In genomic region chr7:115682507-115682906, GRCh38 we compare ENCODE assay signal across 21 cellular contexts.
DNase-seq lines count a peak whose midpoint lies in the region; ATAC-seq and TF ChIP-seq lines count a peak whose summit lies in the region.
"Had no signal": no experiment of that assay in that cellular context is flagged by ENCODE, and none has a peak within 500 bp of the region (broad histone marks: within the 10 kb centered on the region; RNA-seq: fewer than 3 reads in every experiment).

No MANE protein-coding gene starts in this region.

- H3K79me2 ChIP-seq in mammary epithelial cell (ENCODE audit: insufficient read depth, low read length): no peaks in the 10 kb centered on the region

- ATAC-seq in GM18858 (IDR thresholded peaks at IDR 0.05; ENCODE audit: unreplicated experiment): peak; percentile 57
- ATAC-seq in GM21576 (IDR thresholded peaks at IDR 0.05; ENCODE audit: unreplicated experiment): peak; percentile 62
- peak; percentile 55 for ATAC-seq in HG03342 (IDR thresholded peaks at IDR 0.05; ENCODE audit: unreplicated experiment)
- ATAC-seq: effector memory CD8-positive, alpha-beta T cell; gastrocnemius medialis; naive thymus-derived CD4-positive, alpha-beta T cell had no signal

- H3K4me2 ChIP-seq in mammary epithelial cell (ENCODE audit: insufficient read depth, low read depth, low read length): no peak overlapping the region
- H3K4me2 ChIP-seq: KMS-11 had no signal

- H3K9ac ChIP-seq in mammary epithelial cell (ENCODE audit: insufficient read depth, low read length): no peak overlapping the region
- H3K9ac ChIP-seq: GM23248, KMS-11 had no signal

- no peak for TF ChIP-seq CTCF in mammary epithelial cell (conservative IDR thresholded peaks at IDR 0.05 in 1 of 2, IDR thresholded peaks at IDR 0.05 in 1 of 2; ENCODE audit: extremely low read depth in 1 of 2, insufficient read depth in 1 of 2, low read depth in 1 of 2, low read length in 2 of 2)
- no peak for TF ChIP-seq CTCF in WERI-Rb-1 (IDR thresholded peaks at IDR 0.05; ENCODE audit: low read depth, low read length)

- CTCF ChIA-PET in mammary epithelial cell (lab: Charles Lee; ENCODE audit: low non-redundant PET): no interaction called here

- intact Hi-C loops in mammary epithelial cell (cut with micrococcal nuclease): loop anchor here (5.0 to 10.0 kb wide), 2 partner anchors 170 to 1598 kb away; no protein-coding TSS in a partner anchor

- H3K36me3 ChIP-seq in mammary epithelial cell (ENCODE audit: insufficient read depth, low read length) (no peaks in the 10 kb centered on the region), WERI-Rb-1 (no peaks in the 10 kb centered on the region)
- H3K36me3 ChIP-seq: esophagus muscularis mucosa, gastrocnemius medialis had no signal

- in situ Hi-C loops in mammary epithelial cell (cut with MboI; ENCODE audit: low sequenced_read_pairs in 2 of 2): loop anchor here in 1 of 2 donors (25.0 kb wide), 1 partner anchor 820 kb away; no protein-coding TSS in a partner anchor

- H3K9me3 ChIP-seq in mammary epithelial cell (replicated peaks; ENCODE audit: insufficient read depth, low read length): no peaks in the 10 kb centered on the region
- no peaks in the 10 kb centered on the region for H3K9me3 ChIP-seq in WERI-Rb-1 (ENCODE audit: severe bottlenecking)
- H3K9me3 ChIP-seq: esophagus muscularis mucosa, gastrocnemius medialis had no signal

- H3K4me1 ChIP-seq in mammary epithelial cell (ENCODE audit: insufficient read depth, low read length): no peaks in the 10 kb centered on the region
- H3K4me1 ChIP-seq: gastrocnemius medialis had no signal

- no peaks in the 10 kb centered on the region for H4K20me1 ChIP-seq in mammary epithelial cell (ENCODE audit: insufficient read depth, low read length)

- H3K4me3 ChIP-seq in mammary epithelial cell (replicated peaks in 1 of 3; ENCODE audit: insufficient read depth in 1 of 3, low read depth in 2 of 3, low read length in 3 of 3) (no peak overlapping the region), WERI-Rb-1 (ENCODE audit: low read depth, low read length) (no peak overlapping the region)
- H3K4me3 ChIP-seq: esophagus muscularis mucosa, gastrocnemius medialis, GM23248 had no signal

- dilution Hi-C loops in mammary epithelial cell (cut with HindIII; ENCODE audit: low sequenced_read_pairs): no loop called here

- H2AFZ ChIP-seq in mammary epithelial cell (ENCODE audit: low read depth, low read length): no peak overlapping the region
- H2AFZ ChIP-seq: GM23248 had no signal

- 46% methylated on average over 3 of the region's 3 CpGs for WGBS in mammary epithelial cell (ENCODE audit: low coverage, missing lambda C conversion rate)

- H3K27me3 ChIP-seq in mammary epithelial cell (ENCODE audit: insufficient read depth, low read length): peaks cover 2% of the 10 kb centered on the region
- H3K27me3 ChIP-seq in WERI-Rb-1 (ENCODE audit: insufficient read depth, low read depth, severe bottlenecking): no peaks in the 10 kb centered on the region
- H3K27me3 ChIP-seq: esophagus muscularis mucosa, gastrocnemius medialis had no signal

- no TSS peak for BruUV-seq in mammary epithelial cell (replicated peaks; lab: Mats Ljungman, UMichigan)

- no peak overlapping the region for H3K27ac ChIP-seq in mammary epithelial cell (ENCODE audit: insufficient read depth, low read depth, low read length)
- H3K27ac ChIP-seq in WERI-Rb-1: no peak overlapping the region
- H3K27ac ChIP-seq: esophagus muscularis mucosa, gastrocnemius medialis, GM23248, KMS-11 had no signal

- DNase-seq in SW480 (ENCODE audit: low spot score) (peak; percentile 4), mammary epithelial cell (no peak), WERI-Rb-1 (no peak), MV-4-11 (lab: John Stamatoyannopoulos, UW) (no peak), hepatic stellate cell (ENCODE audit: low spot score) (no peak)
- DNase-seq: activated CD4-positive, alpha-beta T cell treated with anti-CD3 and anti-CD28 coated beads for 4 hours; activated naive CD8-positive, alpha-beta T cell treated with anti-CD3 and anti-CD28 coated beads, Interleukin-2, amount 10 ng/mL, durations not matched to agents 7 days and 5 days; effector memory CD8-positive, alpha-beta T cell; gastrocnemius medialis; GM23248; naive thymus-derived CD4-positive, alpha-beta T cell; NCI-H1092 treated with DMSO at 0.1 percent for 48 hours; NCI-H2107; NCI-H524; SHP77; stimulated activated CD4-positive, alpha-beta T cell treated with anti-CD3 and anti-CD28 coated beads, Interleukin-4, amount 100 ng/mL, for 4 hours had no signal
